17 cellular contexts compared by ENCODE assay signal in the genomic region with DNA sequence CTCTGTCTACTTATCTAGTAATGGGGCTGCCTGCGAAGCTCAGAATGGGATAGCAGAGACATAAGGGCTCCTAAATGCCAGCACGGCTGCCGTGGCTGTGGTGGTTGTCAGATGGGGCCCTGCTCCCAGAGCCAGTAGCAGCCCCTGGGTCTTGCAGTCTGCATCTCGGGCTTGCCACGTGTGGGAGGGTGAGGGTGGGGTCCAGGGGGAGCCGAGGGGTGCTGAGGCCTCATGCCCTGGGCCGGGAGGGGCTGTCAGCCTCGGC.
A peak's percentile ranks its signal among the peaks of the same experiment; 100 is the strongest.
DNase-seq lines count a peak whose midpoint lies in the region; ATAC-seq, FAIRE-seq and TF ChIP-seq lines count a peak whose summit lies in the region.
"Had no signal": no experiment of that assay in that cellular context is flagged by ENCODE, and none has a peak within 500 bp of the region (broad histone marks: within the 10 kb centered on the region; RNA-seq: fewer than 3 reads in every experiment).

No MANE protein-coding gene starts in this region.

- TF ChIP-seq RAD21 in HepG2 (CRISPR knock-in tag; IDR thresholded peaks at IDR 0.05): no peak

- no peak overlapping the region for H3K4me3 ChIP-seq in HUES6 (ENCODE audit: low read depth, low read length)
- peak overlapping the region; percentile 42 to 73 (median 50); a peak in 5 of 6 replicates for H3K4me3 ChIP-seq in HepG2 (replicated peaks in 1 of 3; ENCODE audit: insufficient read depth in 1 of 3, low read depth in 2 of 3, low read length in 3 of 3)
- H3K4me3 ChIP-seq in upper lobe of left lung: no peak overlapping the region
- H3K4me3 ChIP-seq in MM.1S (ENCODE audit: low read length): no peak overlapping the region
- H3K4me3 ChIP-seq: colonic mucosa, SK-N-MC had no signal

- H3K9ac ChIP-seq in HUES6 (ENCODE audit: low read length) (peak overlapping the region; percentile 56), HepG2 (ENCODE audit: insufficient read depth, low read depth, low read length) (peak overlapping the region; percentile 77), MM.1S (ENCODE audit: low read length) (no peak overlapping the region)

- no peaks in the 10 kb centered on the region for H4K20me1 ChIP-seq in HepG2 (ENCODE audit: insufficient read depth, low read length)
- H4K20me1 ChIP-seq in MM.1S (ENCODE audit: insufficient read depth, low read length): no peaks in the 10 kb centered on the region

- peak; percentile 29 for ATAC-seq in HepG2
- ATAC-seq in upper lobe of left lung (ENCODE audit: low FRiP score in 2 of 2): peak in 1 of 2 donors; percentile 45
- ATAC-seq in HG03097 (IDR thresholded peaks at IDR 0.05; ENCODE audit: low FRiP score, unreplicated experiment): no peak
- ATAC-seq in HG03432 (IDR thresholded peaks at IDR 0.05; ENCODE audit: unreplicated experiment): no peak
- ATAC-seq: activated CD8-positive, alpha-beta T cell treated with anti-CD3 and anti-CD28 coated beads, Interleukin-2, amount 10 ng/mL, durations not matched to agents 7 days and 5 days had no signal

- no peak for TF ChIP-seq CTCF in RWPE1 (conservative IDR thresholded peaks at IDR 0.05; ENCODE audit: low read depth)
- no peak; the same call in 1 of the 2 replicates for TF ChIP-seq CTCF in HepG2 (CRISPR knock-in tag; IDR thresholded peaks at IDR 0.05)
- no peak for TF ChIP-seq CTCF in upper lobe of left lung (IDR thresholded peaks at IDR 0.05)
- no peak for TF ChIP-seq CTCF in MM.1S (IDR thresholded peaks at IDR 0.05; ENCODE audit: low read length)

- H3K36me3 ChIP-seq in HUES6 (ENCODE audit: control insufficient read depth, insufficient read depth, low read length) (no peaks in the 10 kb centered on the region), HepG2 (replicated peaks in 1 of 2; ENCODE audit: control insufficient read depth in 1 of 2, insufficient read depth in 2 of 2, low read length in 2 of 2) (no peaks in the 10 kb centered on the region), upper lobe of left lung (no peaks in the 10 kb centered on the region), MM.1S (replicated peaks; ENCODE audit: insufficient read depth, low read length) (no peaks in the 10 kb centered on the region)
- H3K36me3 ChIP-seq: colonic mucosa had no signal

- H3K79me2 ChIP-seq in HepG2 (ENCODE audit: insufficient read depth, low read length) (no peaks in the 10 kb centered on the region), MM.1S (ENCODE audit: low read length) (no peaks in the 10 kb centered on the region)

- TF ChIP-seq POLR2A in HepG2 (IDR thresholded peaks at IDR 0.05; ENCODE audit: insufficient read depth in 1 of 2, low read depth in 2 of 2, low read length in 2 of 2) (no peak), upper lobe of left lung (IDR thresholded peaks at IDR 0.05) (no peak)

- no peaks in the 10 kb centered on the region for H3K9me2 ChIP-seq in MM.1S (replicated peaks; ENCODE audit: insufficient read depth, low read length)

- H3K9me3 ChIP-seq in HUES6 (ENCODE audit: control insufficient read depth, insufficient read depth, low read depth, low read length): no peaks in the 10 kb centered on the region
- H3K9me3 ChIP-seq in HepG2 (ENCODE audit: low read length): no peaks in the 10 kb centered on the region
- no peaks in the 10 kb centered on the region for H3K9me3 ChIP-seq in upper lobe of left lung
- no peaks in the 10 kb centered on the region for H3K9me3 ChIP-seq in MM.1S (replicated peaks; ENCODE audit: insufficient read depth, low read length)
- H3K9me3 ChIP-seq: colonic mucosa had no signal

- H3K4me1 ChIP-seq in HUES6 (ENCODE audit: control insufficient read depth, insufficient read depth, low read length) (peaks cover 38% of the 10 kb centered on the region), HepG2 (ENCODE audit: insufficient read depth, low read length) (peaks cover 95% of the 10 kb centered on the region), upper lobe of left lung (peaks cover 52 to 75% (median 56%) of the 10 kb centered on the region in 4 donors), MM.1S (ENCODE audit: low read length) (no peaks in the 10 kb centered on the region)

- CTCF ChIA-PET in RWPE1 (lab: Yijun Ruan, JAX): interaction anchor here (2.8 kb wide), 1 partner anchor 29 kb away, joined by 9 read pairs; no protein-coding TSS in a partner anchor
- CTCF ChIA-PET in HepG2 (lab: Yijun Ruan, JAX; ENCODE audit: low intra/inter-chr PET ratio, low total read pairs): interaction anchor here (0.9 kb wide), 1 partner anchor 34 kb away, joined by 3 read pairs; no protein-coding TSS in a partner anchor

- peak overlapping the region; percentile 65 for H3K27ac ChIP-seq in HUES6 (ENCODE audit: low read depth, low read length)
- peak overlapping the region; percentile 96 for H3K27ac ChIP-seq in RWPE1
- peak overlapping the region; percentile 93 for H3K27ac ChIP-seq in HepG2 (ENCODE audit: extremely low read length, insufficient read depth, low read length)
- H3K27ac ChIP-seq in upper lobe of left lung: peak overlapping the region; percentile 65 to 81 (median 74)
- no peak overlapping the region for H3K27ac ChIP-seq in MM.1S (ENCODE audit: low read length)
- H3K27ac ChIP-seq: colonic mucosa, SK-N-MC had no signal

- H3K27me3 ChIP-seq in HUES6 (ENCODE audit: control insufficient read depth, insufficient read depth, low read length) (no peaks in the 10 kb centered on the region), HepG2 (ENCODE audit: control insufficient read depth in 1 of 2, insufficient read depth in 2 of 2, low read length in 2 of 2) (no peaks in the 10 kb centered on the region), upper lobe of left lung (no peaks in the 10 kb centered on the region), MM.1S (replicated peaks; ENCODE audit: insufficient read depth, low read length) (peaks cover 3% of the 10 kb centered on the region; the same call in 1 of the 2 replicates)
- H3K27me3 ChIP-seq: colonic mucosa had no signal

- H3F3A ChIP-seq in MM.1S (ENCODE audit: insufficient read depth, low read length): no peaks in the 10 kb centered on the region

- no peak for FAIRE-seq in HepG2 (lab: Jason Lieb, UNC)
- FAIRE-seq: TTC549 had no signal

- 3% methylated on average over 6 of the region's 8 CpGs for WGBS in HepG2 (ENCODE audit: low lambda C conversion rate)
- 35 to 73% methylated on average over 3 to 8 of the region's 8 CpGs for WGBS in upper lobe of left lung, 2 donors

- TF ChIP-seq EP300 in HepG2 (IDR thresholded peaks at IDR 0.05; ENCODE audit: low read depth in 2 of 2, low read length in 2 of 2) (no peak), HepG2 (CRISPR knock-in tag; IDR thresholded peaks at IDR 0.05; ENCODE audit: borderline replicate concordance) (no peak), upper lobe of left lung (IDR thresholded peaks at IDR 0.05) (no peak)

- no peak for DNase-seq in RWPE1 (ENCODE audit: low spot score)
- peak; percentile 39 for DNase-seq in HepG2 (ENCODE audit: low spot score)
- no peak for DNase-seq in upper lobe of left lung
- no peak for DNase-seq in MM.1S
- DNase-seq: activated CD8-positive, alpha-beta T cell treated with anti-CD3 and anti-CD28 coated beads, Interleukin-2, amount 10 ng/mL, durations not matched to agents 7 days and 5 days; amniotic stem cell; CD8-positive, alpha-beta memory T cell; colonic mucosa; immature natural killer cell; NCI-H1048; NK-92 treated with Interleukin-12 subunit alpha and Interleukin-12 subunit beta, amount 100 ng/mL, for 24 hours; occipital lobe had no signal

- H2AFZ ChIP-seq in HepG2 (ENCODE audit: low read length): no peak overlapping the region
- H2AFZ ChIP-seq in MM.1S (ENCODE audit: low read length): no peak overlapping the region

- no TSS peak for BruUV-seq in HepG2 (replicated peaks; lab: Mats Ljungman, UMichigan)

- POLR2A ChIA-PET in RWPE1 (lab: Yijun Ruan, JAX; ENCODE audit: low non-redundant PET) (interaction anchor here (0.7 kb wide), 1 partner anchor 33 kb away, joined by 3 read pairs; no protein-coding TSS in a partner anchor), HepG2 (lab: Yijun Ruan, JAX) (interaction anchor here (1.2 to 8.9 kb wide), 12 partner anchors 9 to 108 kb away, joined by 3 to 235 read pairs (median 8); partner anchors contain the start of gene GSE1)

- peak overlapping the region; percentile 83 for H3K4me2 ChIP-seq in HepG2 (ENCODE audit: low read depth, low read length)
- H3K4me2 ChIP-seq in MM.1S (ENCODE audit: low read depth, low read length): no peak overlapping the region

- in situ Hi-C loops in HepG2 (cut with HindIII; ENCODE audit: extremely low pct_ligation_motif_present, low pct_unique_long_range_greater_than_20kb): no loop called here

- intact Hi-C loops in HepG2 (cut with micrococcal nuclease; ENCODE audit: unreplicated experiment): loop anchor here (10.0 kb wide), 1 partner anchor 91 kb away; the partner anchor contains the start of gene GSE1

TF ChIP-seq in HepG2, 621 proteins besides CTCF, POLR2A, EP300 and RAD21 (continues in another document):
- TF ChIP-seq PREB (CRISPR knock-in tag; IDR thresholded peaks at IDR 0.05) (0 out of 2 replicates have a peak, but pooled peaks have one; percentile 13), PAF1 (CRISPR knock-in tag; IDR thresholded peaks at IDR 0.05) (0 out of 2 replicates have a peak, but pooled peaks have one; percentile 52), ZNF629 (CRISPR knock-in tag; conservative IDR thresholded peaks at IDR 0.05) (no peak), HBP1 (CRISPR knock-in tag; IDR thresholded peaks at IDR 0.05; ENCODE audit: low read depth) (0 out of 2 replicates have a peak, but pooled peaks have one; percentile 4)

Comparison
In these comparisons a context has a peak if more than half of its experiments do, and no peak if none do; other contexts are left out.
1. H3K4me3 ChIP-seq: peak in HepG2 (3 of 3); none in HUES6 (single experiment), upper lobe of left lung (0 of 4) and MM.1S (single experiment).